17 cellular contexts compared by ENCODE assay signal in the genomic region with DNA sequence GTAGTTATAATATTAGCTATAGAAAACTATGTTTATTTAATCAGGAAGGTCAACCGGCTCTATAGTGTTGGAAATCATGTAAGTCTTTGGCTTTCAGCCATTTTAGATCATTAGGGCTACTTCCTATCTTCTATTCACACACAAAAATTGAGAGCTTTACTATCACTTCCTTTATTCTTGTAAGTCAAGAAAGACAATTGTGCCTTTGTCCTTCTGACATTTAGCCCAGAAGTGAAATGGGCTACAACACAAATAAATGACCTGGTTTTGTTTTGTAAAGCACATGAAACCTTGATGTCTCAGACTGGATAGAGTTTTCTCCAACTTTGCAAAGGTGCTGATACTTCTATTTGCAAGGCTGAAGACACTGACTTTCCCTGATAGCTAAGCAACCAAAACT.
A peak's percentile ranks its signal among the peaks of the same experiment; 100 is the strongest.
DNase-seq lines count a peak whose midpoint lies in the region; ATAC-seq and TF ChIP-seq lines count a peak whose summit lies in the region.
"Had no signal": no experiment of that assay in that cellular context is flagged by ENCODE, and none has a peak within 500 bp of the region (broad histone marks: within the 10 kb centered on the region; RNA-seq: fewer than 3 reads in every experiment).

No MANE protein-coding gene starts in this region.

- no peaks in the 10 kb centered on the region for H3K27me3 Mint-ChIP-seq in stimulated activated memory B cell treated with anti-CD40 and anti-IgM and Interleukin-4, amounts not matched to agents 10 μg/mL and 1 μg/mL and 100 μg/mL, for 72 hours
- H3K27me3 Mint-ChIP-seq in activated naive CD8-positive, alpha-beta T cell treated with anti-CD3 and anti-CD28 coated beads, Interleukin-2, amount 50 U/mL, for 24 hours: no peaks in the 10 kb centered on the region

- ATAC-seq in HG02763 (IDR thresholded peaks at IDR 0.05; ENCODE audit: unreplicated experiment): peak; percentile 40
- no peak for ATAC-seq in stimulated activated memory B cell treated with anti-CD40 and anti-IgM and Interleukin-4, amounts not matched to agents 10 μg/mL and 1 μg/mL and 100 μg/mL, for 72 hours
- no peak for ATAC-seq in activated naive CD8-positive, alpha-beta T cell treated with anti-CD3 and anti-CD28 coated beads, Interleukin-2, amount 50 U/mL, for 24 hours
- ATAC-seq: CD8-positive, alpha-beta T cell had no signal

- peak overlapping the region; percentile 22 for H3K27ac Mint-ChIP-seq in stimulated activated memory B cell treated with anti-CD40 and anti-IgM and Interleukin-4, amounts not matched to agents 10 μg/mL and 1 μg/mL and 100 μg/mL, for 72 hours
- H3K27ac Mint-ChIP-seq in activated naive CD8-positive, alpha-beta T cell treated with anti-CD3 and anti-CD28 coated beads, Interleukin-2, amount 50 U/mL, for 24 hours: no peak overlapping the region
- H3K27ac Mint-ChIP-seq: CD8-positive, alpha-beta T cell had no signal

- no peaks in the 10 kb centered on the region for H3K36me3 ChIP-seq in ovary
- H3K36me3 ChIP-seq: esophagus muscularis mucosa had no signal

- no peaks in the 10 kb centered on the region for H3K27me3 ChIP-seq in ovary
- H3K27me3 ChIP-seq: esophagus muscularis mucosa, hepatocyte had no signal

- TF ChIP-seq POLR2A in ovary (IDR thresholded peaks at IDR 0.05): no peak

- H3K9me3 Mint-ChIP-seq in stimulated activated memory B cell treated with anti-CD40 and anti-IgM and Interleukin-4, amounts not matched to agents 10 μg/mL and 1 μg/mL and 100 μg/mL, for 72 hours: peaks cover 9% of the 10 kb centered on the region
- H3K9me3 Mint-ChIP-seq in activated naive CD8-positive, alpha-beta T cell treated with anti-CD3 and anti-CD28 coated beads, Interleukin-2, amount 50 U/mL, for 24 hours: peaks cover 7% of the 10 kb centered on the region

- TF ChIP-seq CTCF in ovary (IDR thresholded peaks at IDR 0.05): no peak

- H3K27ac ChIP-seq in ovary: no peak overlapping the region
- H3K27ac ChIP-seq: esophagus muscularis mucosa, GM23248, hepatocyte had no signal

- H3K4me1 Mint-ChIP-seq in stimulated activated memory B cell treated with anti-CD40 and anti-IgM and Interleukin-4, amounts not matched to agents 10 μg/mL and 1 μg/mL and 100 μg/mL, for 72 hours: no peaks in the 10 kb centered on the region
- peaks cover 6% of the 10 kb centered on the region for H3K4me1 Mint-ChIP-seq in activated naive CD8-positive, alpha-beta T cell treated with anti-CD3 and anti-CD28 coated beads, Interleukin-2, amount 50 U/mL, for 24 hours

- H3K4me3 ChIP-seq in ovary: no peak overlapping the region
- H3K4me3 ChIP-seq: esophagus muscularis mucosa, GM23248, hepatocyte had no signal

- peak; percentile 5 to 67 for DNase-seq in NOMO-1 (lab: John Stamatoyannopoulos, UW; ENCODE audit: unreplicated experiment in 2 of 2)
- DNase-seq in NOMO-1 treated with dmso at 0.1 percent for 144 hours (lab: John Stamatoyannopoulos, UW; ENCODE audit: unreplicated experiment): no peak
- peak; percentile 73 for DNase-seq in NOMO-1 treated with DMSO at 0.1 percent for 48 hours (lab: John Stamatoyannopoulos, UW; ENCODE audit: unreplicated experiment)
- DNase-seq in ovary: no peak
- DNase-seq in activated naive CD8-positive, alpha-beta T cell treated with anti-CD3 and anti-CD28 coated beads, Interleukin-2, amount 50 U/mL, for 24 hours: no peak
- DNase-seq in SKM-1 (lab: John Stamatoyannopoulos, UW; ENCODE audit: unreplicated experiment): no peak
- DNase-seq: activated CD4-positive, alpha-beta T cell treated with anti-CD3 and anti-CD28 coated beads, Interleukin-2, amount 50 U/mL, for 4 hours; CD8-positive, alpha-beta T cell; GM23248; NCI-H1105; NCI-H510A treated with DMSO at 0.1 percent for 48 hours; Right ventricle myocardium superior; T1000 had no signal

- peaks cover 10% of the 10 kb centered on the region for H3K36me3 Mint-ChIP-seq in stimulated activated memory B cell treated with anti-CD40 and anti-IgM and Interleukin-4, amounts not matched to agents 10 μg/mL and 1 μg/mL and 100 μg/mL, for 72 hours
- no peaks in the 10 kb centered on the region for H3K36me3 Mint-ChIP-seq in activated naive CD8-positive, alpha-beta T cell treated with anti-CD3 and anti-CD28 coated beads, Interleukin-2, amount 50 U/mL, for 24 hours (ENCODE audit: low read depth)
- H3K36me3 Mint-ChIP-seq: CD8-positive, alpha-beta T cell had no signal

- H3K4me1 ChIP-seq in ovary (ENCODE audit: insufficient read depth): no peaks in the 10 kb centered on the region

- intact Hi-C loops in ovary (cut with DNase I): no loop called here

- WGBS in ovary, 3 donors: 58 to 61% (median 59%) methylated on average over 1 of the region's 1 CpG

- TF ChIP-seq EP300 in ovary (IDR thresholded peaks at IDR 0.05): no peak

- H3K4me3 Mint-ChIP-seq in stimulated activated memory B cell treated with anti-CD40 and anti-IgM and Interleukin-4, amounts not matched to agents 10 μg/mL and 1 μg/mL and 100 μg/mL, for 72 hours: no peak overlapping the region
- H3K4me3 Mint-ChIP-seq in activated naive CD8-positive, alpha-beta T cell treated with anti-CD3 and anti-CD28 coated beads, Interleukin-2, amount 50 U/mL, for 24 hours: no peak overlapping the region
- H3K4me3 Mint-ChIP-seq: CD8-positive, alpha-beta T cell had no signal

- no peaks in the 10 kb centered on the region for H3K9me3 ChIP-seq in ovary

Comparison
In these comparisons a context has a peak if more than half of its experiments do, and no peak if none do; other contexts are left out.
1. DNase-seq: peak in NOMO-1 (2 of 2) and NOMO-1 treated with DMSO at 0.1 percent for 48 hours (single experiment); none in NOMO-1 treated with dmso at 0.1 percent for 144 hours (single experiment), ovary (0 of 5), activated naive CD8-positive, alpha-beta T cell treated with anti-CD3 and anti-CD28 coated beads, Interleukin-2, amount 50 U/mL, for 24 hours (single experiment) and SKM-1 (single experiment).